ENCODE assay signal across 9 cellular contexts in genomic region chr19:18470153-18470552, GRCh38. TPM values are rescaled to one million over a fixed set of nuclear protein-coding genes. Genes with fewer than 3 reads are reported as not detected.
DNase-seq lines count a peak whose midpoint lies in the region; ATAC-seq and TF ChIP-seq lines count a peak whose summit lies in the region.
"Had no signal": no experiment of that assay in that cellular context is flagged by ENCODE, and none has a peak within 500 bp of the region (broad histone marks: within the 10 kb centered on the region; RNA-seq: fewer than 3 reads in every experiment).

No MANE protein-coding gene starts in this region.

- H3K36me3 Mint-ChIP-seq in activated CD8-positive, alpha-beta memory T cell treated with anti-CD3 and anti-CD28 coated beads, Interleukin-2, amount 10 ng/mL, durations not matched to agents 7 days and 5 days, result peaks cover 3% of the 10 kb centered on the region
- peaks cover 15 to 18% of the 10 kb centered on the region in 2 donors for H3K36me3 Mint-ChIP-seq in stimulated activated naive B cell treated with anti-CD40 and anti-IgM and Interleukin-4, amounts not matched to agents 10 μg/mL and 1 μg/mL and 100 μg/mL, for 72 hours

- peak overlapping the region; percentile 56 for H3K27ac Mint-ChIP-seq in activated CD8-positive, alpha-beta memory T cell treated with anti-CD3 and anti-CD28 coated beads, Interleukin-2, amount 10 ng/mL, durations not matched to agents 7 days and 5 days
- H3K27ac Mint-ChIP-seq in stimulated activated naive B cell treated with anti-CD40 and anti-IgM and Interleukin-4, amounts not matched to agents 10 μg/mL and 1 μg/mL and 100 μg/mL, for 72 hours, result peak overlapping the region; percentile 31

- H3K9me2 ChIP-seq in PC-9 (ENCODE audit: insufficient read depth), result no peaks in the 10 kb centered on the region

- H3K4me1 ChIP-seq in PC-9 (replicated peaks; ENCODE audit: insufficient read depth), result 0 out of 2 replicates have a peak, but pooled peaks cover 5% of the 10 kb centered on the region

- no peaks in the 10 kb centered on the region for H3K9me3 ChIP-seq in PC-9 (ENCODE audit: insufficient read depth, low read depth)
- H3K9me3 ChIP-seq: SJCRH30 had no signal

- H3K27me3 ChIP-seq in PC-9 (ENCODE audit: insufficient read depth, low read depth), result no peaks in the 10 kb centered on the region
- H3K27me3 ChIP-seq: SJCRH30 had no signal

- TF ChIP-seq CTCF in PC-9 (conservative IDR thresholded peaks at IDR 0.05) (peak; percentile 50), fibroblast of villous mesenchyme (IDR thresholded peaks at IDR 0.05; ENCODE audit: insufficient read depth, low read depth, low read length) (peak; percentile 56)

- POLR2A ChIA-PET in PC-9 (lab: Charles Lee; ENCODE audit: unreplicated experiment), result no interaction called here

- no peak overlapping the region for H3K4me2 ChIP-seq in PC-9

- CTCF ChIA-PET in activated CD8-positive, alpha-beta memory T cell treated with anti-CD3 and anti-CD28 coated beads, Interleukin-2, amount 10 ng/mL, durations not matched to agents 7 days and 5 days (lab: Charles Lee), result interaction anchor here (0.7 to 5.0 kb wide), 23 partner anchors 9 to 206 kb away, joined by 3 to 24 read pairs (median 6); partner anchors contain the start of genes ELL, KXD1, REX1BD and UBA52
- CTCF ChIA-PET in PC-9 (lab: Charles Lee), result interaction anchor here (0.6 to 1.1 kb wide), 3 partner anchors 43 to 377 kb away, joined by 4 to 5 read pairs (median 5); no protein-coding TSS in a partner anchor

- H3K27me3 Mint-ChIP-seq in activated CD8-positive, alpha-beta memory T cell treated with anti-CD3 and anti-CD28 coated beads, Interleukin-2, amount 10 ng/mL, durations not matched to agents 7 days and 5 days, result no peaks in the 10 kb centered on the region
- no peaks in the 10 kb centered on the region for H3K27me3 Mint-ChIP-seq in stimulated activated naive B cell treated with anti-CD40 and anti-IgM and Interleukin-4, amounts not matched to agents 10 μg/mL and 1 μg/mL and 100 μg/mL, for 72 hours

- H4K20me1 ChIP-seq in PC-9 (ENCODE audit: insufficient read depth), result peaks cover 55% of the 10 kb centered on the region

- BruUV-seq in PC-9 (replicated peaks; lab: Mats Ljungman, UMichigan), result no TSS peak

- H3F3A ChIP-seq in PC-9 (ENCODE audit: insufficient read depth, low read depth), result peaks cover 20% of the 10 kb centered on the region

- no peaks in the 10 kb centered on the region for H3K9me3 Mint-ChIP-seq in activated CD8-positive, alpha-beta memory T cell treated with anti-CD3 and anti-CD28 coated beads, Interleukin-2, amount 10 ng/mL, durations not matched to agents 7 days and 5 days (ENCODE audit: low read depth)
- no peaks in the 10 kb centered on the region for H3K9me3 Mint-ChIP-seq in stimulated activated naive B cell treated with anti-CD40 and anti-IgM and Interleukin-4, amounts not matched to agents 10 μg/mL and 1 μg/mL and 100 μg/mL, for 72 hours

- peak; percentile 56 for DNase-seq in activated CD8-positive, alpha-beta memory T cell treated with anti-CD3 and anti-CD28 coated beads, Interleukin-2, amount 10 ng/mL, durations not matched to agents 7 days and 5 days
- no peak for DNase-seq in activated CD8-positive, alpha-beta memory T cell treated with anti-CD3 and anti-CD28 coated beads, Interleukin-2, amount 50 U/mL, for 48 hours
- no peak for DNase-seq in PC-9
- peak; percentile 38 for DNase-seq in fibroblast of villous mesenchyme (ENCODE audit: low read depth)
- DNase-seq in stimulated activated naive B cell treated with anti-CD40 and anti-IgM and Interleukin-4, amounts not matched to agents 10 μg/mL and 1 μg/mL and 100 μg/mL, for 72 hours, result no peak
- DNase-seq in NCI-H2227 (lab: John Stamatoyannopoulos, UW; ENCODE audit: unreplicated experiment), result no peak

- H3K4me3 ChIP-seq in PC-9, result no peak overlapping the region
- H3K4me3 ChIP-seq in fibroblast of villous mesenchyme (ENCODE audit: low read depth, low read length), result no peak overlapping the region
- H3K4me3 ChIP-seq: SJCRH30 had no signal

- H3K36me3 ChIP-seq in PC-9 (ENCODE audit: low read depth), result 0 out of 2 replicates have a peak, but pooled peaks cover under 1% of the 10 kb centered on the region
- H3K36me3 ChIP-seq: SJCRH30 had no signal

- H3K4me1 Mint-ChIP-seq in activated CD8-positive, alpha-beta memory T cell treated with anti-CD3 and anti-CD28 coated beads, Interleukin-2, amount 10 ng/mL, durations not matched to agents 7 days and 5 days, result peaks cover 28% of the 10 kb centered on the region
- H3K4me1 Mint-ChIP-seq in stimulated activated naive B cell treated with anti-CD40 and anti-IgM and Interleukin-4, amounts not matched to agents 10 μg/mL and 1 μg/mL and 100 μg/mL, for 72 hours, result peaks cover 18 to 30% of the 10 kb centered on the region in 2 donors

- peak; percentile 29 for ATAC-seq in activated CD8-positive, alpha-beta memory T cell treated with anti-CD3 and anti-CD28 coated beads, Interleukin-2, amount 10 ng/mL, durations not matched to agents 7 days and 5 days
- peak; percentile 63 to 64 for ATAC-seq in stimulated activated naive B cell treated with anti-CD40 and anti-IgM and Interleukin-4, amounts not matched to agents 10 μg/mL and 1 μg/mL and 100 μg/mL, for 72 hours (replicated peaks)
- ATAC-seq in HG03095 (IDR thresholded peaks at IDR 0.05; ENCODE audit: unreplicated experiment), result no peak
- no peak for ATAC-seq in GM21423 (IDR thresholded peaks at IDR 0.05; ENCODE audit: unreplicated experiment)

- intact Hi-C loops in PC-9 (cut with micrococcal nuclease; ENCODE audit: unreplicated experiment), result loop anchor here (10.0 kb wide), 1 partner anchor 445 kb away; the partner anchor contains the start of genes COPE and DDX49

- H3K27ac ChIP-seq in PC-9, result no peak overlapping the region
- H3K27ac ChIP-seq: SJCRH30 had no signal

- H3K4me3 Mint-ChIP-seq in activated CD8-positive, alpha-beta memory T cell treated with anti-CD3 and anti-CD28 coated beads, Interleukin-2, amount 10 ng/mL, durations not matched to agents 7 days and 5 days, result no peak overlapping the region
- no peak overlapping the region for H3K4me3 Mint-ChIP-seq in stimulated activated naive B cell treated with anti-CD40 and anti-IgM and Interleukin-4, amounts not matched to agents 10 μg/mL and 1 μg/mL and 100 μg/mL, for 72 hours

- H2AFZ ChIP-seq in PC-9, result no peak overlapping the region

- H3K79me2 ChIP-seq in PC-9 (ENCODE audit: low read depth), result peaks cover 15% of the 10 kb centered on the region; the same call in 1 of the 2 replicates

RNA-seq across cellular contexts. Expression of gene ISYNA1, which starts 32.2 kb away (rescaled TPM):
- 10 to 100 TPM; 29.6 to 30.0 TPM for total RNA-seq in activated CD8-positive, alpha-beta memory T cell treated with anti-CD3 and anti-CD28 coated beads, Interleukin-2, amount 10 ng/mL, durations not matched to agents 7 days and 5 days
- total RNA-seq in PC-9 (2021), result 129 and 142 TPM in 2 replicates
- total RNA-seq in fibroblast of villous mesenchyme, result 25.4 and 48.4 TPM in 2 replicates

RNA-seq across cellular contexts. Expression of gene SSBP4, which starts 51.0 kb away (rescaled TPM):
- total RNA-seq in activated CD8-positive, alpha-beta memory T cell treated with anti-CD3 and anti-CD28 coated beads, Interleukin-2, amount 10 ng/mL, durations not matched to agents 7 days and 5 days, result 100 to 1,000 TPM; 197 to 247 TPM
- total RNA-seq in PC-9 (2021) (56.6 and 65.2 TPM in 2 replicates), fibroblast of villous mesenchyme (56.1 and 73.4 TPM in 2 replicates)

RNA-seq across cellular contexts. Expression of gene ELL, which starts 51.7 kb away (rescaled TPM):
- 10 to 100 TPM; 22.9 to 33.7 TPM for total RNA-seq in activated CD8-positive, alpha-beta memory T cell treated with anti-CD3 and anti-CD28 coated beads, Interleukin-2, amount 10 ng/mL, durations not matched to agents 7 days and 5 days
- total RNA-seq in PC-9 (2021) (12.9 and 14.6 TPM in 2 replicates), fibroblast of villous mesenchyme (15.1 and 19.9 TPM in 2 replicates)

Comparison
In these comparisons a context has a peak if more than half of its experiments do, and no peak if none do; other contexts are left out.
1. DNase-seq: peak in activated CD8-positive, alpha-beta memory T cell treated with anti-CD3 and anti-CD28 coated beads, Interleukin-2, amount 10 ng/mL, durations not matched to agents 7 days and 5 days (single experiment) and fibroblast of villous mesenchyme (single experiment); none in activated CD8-positive, alpha-beta memory T cell treated with anti-CD3 and anti-CD28 coated beads, Interleukin-2, amount 50 U/mL, for 48 hours (single experiment), PC-9 (0 of 2), stimulated activated naive B cell treated with anti-CD40 and anti-IgM and Interleukin-4, amounts not matched to agents 10 μg/mL and 1 μg/mL and 100 μg/mL, for 72 hours (single experiment) and NCI-H2227 (single experiment).
2. ATAC-seq: peak in activated CD8-positive, alpha-beta memory T cell treated with anti-CD3 and anti-CD28 coated beads, Interleukin-2, amount 10 ng/mL, durations not matched to agents 7 days and 5 days (single experiment) and stimulated activated naive B cell treated with anti-CD40 and anti-IgM and Interleukin-4, amounts not matched to agents 10 μg/mL and 1 μg/mL and 100 μg/mL, for 72 hours (2 of 2); none in HG03095 (single experiment) and GM21423 (single experiment).